Comparison of ENCODE assay signal across 1 cellular context in genomic region chr20:2872304-2873009, GRCh38.
TF ChIP-seq lines count a peak whose summit lies in the region.

No MANE protein-coding gene starts in this region.

TF ChIP-seq in HepG2, 621 proteins besides CTCF, POLR2A, EP300 and RAD21 (continued from another document and continues in another):
- TF ChIP-seq KIAA2018 (CRISPR knock-in tag; IDR thresholded peaks at IDR 0.05; ENCODE audit: borderline replicate concordance) (peak; percentile 38; the same call in 1 of the 2 replicates), E2F1 (CRISPR knock-in tag; IDR thresholded peaks at IDR 0.05) (no peak), GMEB2 (CRISPR knock-in tag; IDR thresholded peaks at IDR 0.05; ENCODE audit: low read depth) (no peak; the same call in 1 of the 2 replicates), TSC22D2 (CRISPR knock-in tag; IDR thresholded peaks at IDR 0.05; ENCODE audit: borderline replicate concordance) (no peak), ZFX (CRISPR knock-in tag; IDR thresholded peaks at IDR 0.05; ENCODE audit: low read depth) (no peak), ZNF451 (CRISPR knock-in tag; IDR thresholded peaks at IDR 0.05) (no peak; the same call in 1 of the 2 replicates), TFDP1 (CRISPR knock-in tag; IDR thresholded peaks at IDR 0.05; ENCODE audit: borderline replicate concordance) (peak; percentile 62; the same call in 1 of the 2 replicates), ZNF329 (CRISPR knock-in tag; IDR thresholded peaks at IDR 0.05; ENCODE audit: low read depth) (0 out of 2 replicates have a peak, but pooled peaks have one; percentile 14), NCOA1 (CRISPR knock-in tag; IDR thresholded peaks at IDR 0.05) (no peak), ZNF280D (CRISPR knock-in tag; IDR thresholded peaks at IDR 0.05) (peak; percentile 93; the same call in 1 of the 2 replicates), RNF2 (conservative IDR thresholded peaks at IDR 0.05; ENCODE audit: low read depth) (peak; percentile 58), JDP2 (CRISPR knock-in tag; IDR thresholded peaks at IDR 0.05; ENCODE audit: borderline replicate concordance) (0 out of 2 replicates have a peak, but pooled peaks have one; percentile 63), ZNF574 (CRISPR knock-in tag; IDR thresholded peaks at IDR 0.05) (no peak; the same call in 1 of the 2 replicates), SPEN (CRISPR knock-in tag; IDR thresholded peaks at IDR 0.05; ENCODE audit: low read depth) (no peak), ZNF607 (CRISPR knock-in tag; IDR thresholded peaks at IDR 0.05; ENCODE audit: borderline replicate concordance) (peak; percentile 82; the same call in 1 of the 2 replicates), ZNF468 (CRISPR knock-in tag; IDR thresholded peaks at IDR 0.05) (no peak), BRCA1 (CRISPR knock-in tag; IDR thresholded peaks at IDR 0.05) (peak; percentile 68; the same call in 1 of the 2 replicates), CENPBD1 (CRISPR knock-in tag; IDR thresholded peaks at IDR 0.05; ENCODE audit: borderline replicate concordance, low read depth) (peak; percentile 18), NR0B2 (CRISPR knock-in tag; IDR thresholded peaks at IDR 0.05) (peak; percentile 83), FOXP4 (CRISPR knock-in tag; IDR thresholded peaks at IDR 0.05) (peak; percentile 15; the same call in 1 of the 2 replicates), SIX1 (CRISPR knock-in tag; IDR thresholded peaks at IDR 0.05; ENCODE audit: borderline replicate concordance) (no peak), HDAC2 (CRISPR knock-in tag; IDR thresholded peaks at IDR 0.05) (peak; percentile 26; the same call in 1 of the 2 replicates), HNRNPH1 (optimal IDR thresholded peaks at IDR 0.05; ENCODE audit: low read depth, low read length) (no peak), ZNF562 (CRISPR knock-in tag; IDR thresholded peaks at IDR 0.05; ENCODE audit: borderline replicate concordance) (no peak), ZNF33A (CRISPR knock-in tag; IDR thresholded peaks at IDR 0.05; ENCODE audit: borderline replicate concordance) (no peak), HOMEZ (CRISPR knock-in tag; IDR thresholded peaks at IDR 0.05; ENCODE audit: low read depth) (no peak)
